ENCODE assay signal across 8 cellular contexts in the genomic region with DNA sequence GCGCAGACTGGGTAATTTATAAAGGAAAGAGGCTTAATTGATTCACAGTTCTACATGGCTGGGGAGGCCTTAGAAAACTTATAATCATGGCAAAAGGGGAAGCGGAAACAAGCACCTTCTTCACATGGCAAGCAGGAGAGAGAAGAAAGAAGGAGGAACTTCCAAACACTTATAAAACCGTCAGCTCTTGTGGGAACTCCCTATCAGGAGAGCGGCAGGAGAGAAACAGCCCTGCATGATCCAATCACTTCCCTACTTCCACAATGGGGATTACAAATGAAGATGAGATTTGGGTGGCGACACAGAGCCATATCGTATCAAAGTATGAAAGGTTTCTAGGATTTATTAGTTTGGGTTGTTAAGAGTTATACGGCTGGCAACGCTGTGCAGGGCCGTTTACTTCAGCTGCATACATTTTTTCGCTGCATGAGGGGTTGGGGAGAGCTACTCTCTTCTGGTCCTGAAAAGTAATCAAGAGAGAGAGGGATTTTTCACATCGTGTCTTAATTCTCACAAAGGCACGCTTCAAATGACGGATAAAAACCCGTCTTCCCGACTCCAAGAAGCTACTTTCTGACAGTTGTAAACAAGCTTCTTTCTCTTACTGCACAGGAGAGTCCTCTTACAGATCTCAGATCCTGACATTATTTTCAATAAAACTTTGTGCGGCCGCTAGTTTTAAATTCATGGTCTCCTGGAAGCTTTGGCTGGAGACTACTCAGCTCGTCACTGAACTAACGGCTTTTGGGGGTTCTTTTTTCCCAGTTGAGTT. TPM values are rescaled to one million over a fixed set of nuclear protein-coding genes. Genes with fewer than 3 reads are reported as not detected.
DNase-seq lines count a peak whose midpoint lies in the region; ATAC-seq and TF ChIP-seq lines count a peak whose summit lies in the region.

No MANE protein-coding gene starts in this region.

- H3K27me3 Mint-ChIP-seq in activated naive CD4-positive, alpha-beta T cell treated with anti-CD3 and anti-CD28 coated beads for 36 hours (ENCODE audit: low read depth): no peaks in the 10 kb centered on the region
- peaks cover 6% of the 10 kb centered on the region for H3K27me3 Mint-ChIP-seq in brain
- peaks cover 9 to 17% (median 13%) of the 10 kb centered on the region in 3 donors for H3K27me3 Mint-ChIP-seq in immature natural killer cell (ENCODE audit: low read depth in 3 of 3)

- H3K27ac ChIP-seq in skin epidermis: peak overlapping the region in 20 of 21 experiments; percentile 64 to 96 (median 89)

- H3K36me3 Mint-ChIP-seq in activated naive CD4-positive, alpha-beta T cell treated with anti-CD3 and anti-CD28 coated beads for 36 hours (ENCODE audit: low read depth): peaks cover 14% of the 10 kb centered on the region
- H3K36me3 Mint-ChIP-seq in brain (peaks cover 13% of the 10 kb centered on the region), immature natural killer cell (peaks cover 5 to 9% (median 5%) of the 10 kb centered on the region in 3 donors)

- intact Hi-C loops in activated naive CD4-positive, alpha-beta T cell treated with anti-CD3 and anti-CD28 coated beads for 36 hours (cut with micrococcal nuclease): loop anchor here (1.0 to 10.0 kb wide), 9 partner anchors 58 to 1901 kb away; a partner anchor contains a TSS

- no peak for TF ChIP-seq CTCF in brain (conservative IDR thresholded peaks at IDR 0.05)

- H3K9me3 Mint-ChIP-seq in activated naive CD4-positive, alpha-beta T cell treated with anti-CD3 and anti-CD28 coated beads for 36 hours: no peaks in the 10 kb centered on the region
- no peaks in the 10 kb centered on the region for H3K9me3 Mint-ChIP-seq in brain
- no peaks in the 10 kb centered on the region for H3K9me3 Mint-ChIP-seq in immature natural killer cell

- peaks cover 33% of the 10 kb centered on the region for H3K4me1 Mint-ChIP-seq in activated naive CD4-positive, alpha-beta T cell treated with anti-CD3 and anti-CD28 coated beads for 36 hours (ENCODE audit: low read depth)
- H3K4me1 Mint-ChIP-seq in brain (peaks cover 38% of the 10 kb centered on the region), immature natural killer cell (peaks cover 43 to 55% of the 10 kb centered on the region in 2 donors)

- peak; percentile 18 for ATAC-seq in HG02642 (IDR thresholded peaks at IDR 0.05; ENCODE audit: poor library complexity, unreplicated experiment)

- peak; percentile 12 for DNase-seq in activated naive CD4-positive, alpha-beta T cell treated with anti-CD3 and anti-CD28 coated beads for 36 hours
- no peak for DNase-seq in activated naive CD4-positive, alpha-beta T cell treated with Interleukin-2 at 50 U/mL for 16 hours
- DNase-seq in NCI-H69 (lab: John Stamatoyannopoulos, UW): peak; percentile 66
- peak in 1 of 3 donors; percentile 10 for DNase-seq in immature natural killer cell
- no peak for DNase-seq in iPS-NIHi11 (ENCODE audit: low spot score)

- CTCF ChIA-PET in activated naive CD4-positive, alpha-beta T cell treated with anti-CD3 and anti-CD28 coated beads for 36 hours (lab: Charles Lee): interaction anchor here (0.5 to 2.1 kb wide), 8 partner anchors 36 to 1613 kb away, joined by 3 to 15 read pairs (median 3); a partner anchor contains a TSS

- H3K4me3 ChIP-seq in skin epidermis: peak overlapping the region; percentile 60 to 79 (median 65)

- peak overlapping the region; percentile 96 for H3K27ac Mint-ChIP-seq in activated naive CD4-positive, alpha-beta T cell treated with anti-CD3 and anti-CD28 coated beads for 36 hours
- H3K27ac Mint-ChIP-seq in brain: peak overlapping the region; percentile 97 to 99 (median 99)
- peak overlapping the region; percentile 97 to 99 (median 98) for H3K27ac Mint-ChIP-seq in immature natural killer cell

- peak overlapping the region; percentile 94 for H3K4me3 Mint-ChIP-seq in activated naive CD4-positive, alpha-beta T cell treated with anti-CD3 and anti-CD28 coated beads for 36 hours
- H3K4me3 Mint-ChIP-seq in brain (peak overlapping the region; percentile 92 to 98 (median 97)), immature natural killer cell (peak overlapping the region; percentile 95 to 99 (median 98))

RNA-seq across cellular contexts. Expression of a gene that starts 0.8 kb away (rescaled TPM):
- total RNA-seq in activated naive CD4-positive, alpha-beta T cell treated with anti-CD3 and anti-CD28 coated beads for 36 hours: 10 to 100 TPM; 35.8 to 39.3 TPM
- polyA plus RNA-seq in brain (ENCODE audit: insufficient read depth, low read depth, low replicate concordance): 7.2 TPM
- polyA plus RNA-seq in immature natural killer cell: 10 to 100 TPM; 18.7 to 31.3 (median 30.1) TPM

RNA-seq across cellular contexts. Expression of a gene that starts 24.6 kb away (rescaled TPM):
- total RNA-seq in activated naive CD4-positive, alpha-beta T cell treated with anti-CD3 and anti-CD28 coated beads for 36 hours: not detected
- polyA plus RNA-seq in brain (ENCODE audit: insufficient read depth, low read depth, low replicate concordance) (not detected), immature natural killer cell (not detected)

RNA-seq across cellular contexts. Expression of a gene that starts 57.5 kb away (rescaled TPM):
- 10 to 100 TPM; 14.8 to 15.3 TPM for total RNA-seq in activated naive CD4-positive, alpha-beta T cell treated with anti-CD3 and anti-CD28 coated beads for 36 hours
- polyA plus RNA-seq in brain (ENCODE audit: insufficient read depth, low read depth, low replicate concordance) (6.3 TPM), immature natural killer cell (under 1 TPM in 2 of 3 donors, not detected in 1; 0.09 to 0.36 TPM)

Comparison
In these comparisons a context has a peak if more than half of its experiments do, and no peak if none do; other contexts are left out.
1. DNase-seq: peak in activated naive CD4-positive, alpha-beta T cell treated with anti-CD3 and anti-CD28 coated beads for 36 hours (single experiment) and NCI-H69 (single experiment); none in activated naive CD4-positive, alpha-beta T cell treated with Interleukin-2 at 50 U/mL for 16 hours (single experiment) and iPS-NIHi11 (single experiment).
2. Peak in every context shown above with its lines, with median percentiles within 50 percentile points of each other: H3K27ac Mint-ChIP-seq and H3K4me3 Mint-ChIP-seq.